In genomic region chr18:56563568-56563967, GRCh38 we compare ENCODE assay signal across 12 cellular contexts.
A peak's percentile ranks its signal among the peaks of the same experiment; 100 is the strongest.
DNase-seq lines count a peak whose midpoint lies in the region; ATAC-seq lines count a peak whose summit lies in the region.
"Had no signal": no experiment of that assay in that cellular context is flagged by ENCODE, and none has a peak within 500 bp of the region (broad histone marks: within the 10 kb centered on the region; RNA-seq: fewer than 3 reads in every experiment).

No MANE protein-coding gene starts in this region.

- no peak overlapping the region for H3K9ac ChIP-seq in mesenchymal stem cell (ENCODE audit: low read length)

- H3K4me3 ChIP-seq in mesenchymal stem cell (ENCODE audit: insufficient read depth in 1 of 2, low read depth in 1 of 2, low read length in 2 of 2): no peak overlapping the region
- H3K4me3 ChIP-seq: adrenal gland, heart left ventricle had no signal

- H3K14ac ChIP-seq in mesenchymal stem cell (ENCODE audit: low read length in 2 of 2): peak overlapping the region in 1 of 2 experiments; percentile 91

- no peaks in the 10 kb centered on the region for H3K9me3 ChIP-seq in mesenchymal stem cell (ENCODE audit: control insufficient read depth, low read length)
- H3K9me3 ChIP-seq: adrenal gland, heart left ventricle had no signal

- H2BK12ac ChIP-seq in mesenchymal stem cell (ENCODE audit: low read length in 2 of 2): no peak overlapping the region

- 56% methylated on average over 7 of the region's 7 CpGs for WGBS in mesenchymal stem cell

- peak overlapping the region; percentile 29 for H2AFZ ChIP-seq in mesenchymal stem cell (ENCODE audit: low read depth, low read length)

- no peak overlapping the region for H3K23ac ChIP-seq in mesenchymal stem cell (ENCODE audit: low read length in 2 of 2)

- DNase-seq in DMS 273 (lab: John Stamatoyannopoulos, UW; ENCODE audit: unreplicated experiment) (peak; percentile 67), DMS 273 treated with DMSO at 0.1 percent for 48 hours (lab: John Stamatoyannopoulos, UW) (no peak), SHP77 treated with DMSO at 0.1 percent for 48 hours (lab: John Stamatoyannopoulos, UW) (peak; percentile 5), mesenchymal stem cell (peak; percentile 3), GM19240 (ENCODE audit: insufficient read length, low spot score) (no peak)
- DNase-seq in effector memory CD8-positive, alpha-beta T cell: no peak
- DNase-seq in stimulated activated naive CD4-positive, alpha-beta T cell treated with Interleukin-2 at 50 U/mL for 16 hours (lab: John Stamatoyannopoulos, UW): no peak
- DNase-seq: adrenal gland, heart left ventricle, posterior cingulate gyrus had no signal

- peak; percentile 40 for ATAC-seq in HG02885 (IDR thresholded peaks at IDR 0.05; ENCODE audit: poor library complexity, unreplicated experiment)
- ATAC-seq in effector memory CD8-positive, alpha-beta T cell (replicated peaks): no peak

- no peaks in the 10 kb centered on the region for H3K27me3 ChIP-seq in mesenchymal stem cell (ENCODE audit: control insufficient read depth in 1 of 2, insufficient read depth in 1 of 2, low read length in 2 of 2)
- H3K27me3 ChIP-seq: heart left ventricle had no signal

- no peaks in the 10 kb centered on the region for H3K9me3 Mint-ChIP-seq in effector memory CD8-positive, alpha-beta T cell

- H3K36me3 ChIP-seq in mesenchymal stem cell (ENCODE audit: control insufficient read depth in 1 of 2, insufficient read depth in 2 of 2, low read depth in 1 of 2, low read length in 2 of 2): no peaks in the 10 kb centered on the region
- H3K36me3 ChIP-seq: adrenal gland, heart left ventricle had no signal

- H2AK5ac ChIP-seq in mesenchymal stem cell (ENCODE audit: low read length, severe bottlenecking): no peak overlapping the region

- H3K4me1 ChIP-seq in mesenchymal stem cell (ENCODE audit: control insufficient read depth, insufficient read depth, low read depth, low read length): no peaks in the 10 kb centered on the region
- H3K4me1 ChIP-seq: adrenal gland had no signal

- no peak overlapping the region for H3K27ac ChIP-seq in mesenchymal stem cell (ENCODE audit: low read length, poor library complexity, severe bottlenecking)
- H3K27ac ChIP-seq: heart left ventricle, VCaP had no signal

- H3K4me1 Mint-ChIP-seq in effector memory CD8-positive, alpha-beta T cell (ENCODE audit: low read depth in 2 of 2): no peaks in the 10 kb centered on the region

- H3K18ac ChIP-seq in mesenchymal stem cell (ENCODE audit: low read depth in 1 of 2, low read length in 2 of 2): no peak overlapping the region

- H2BK5ac ChIP-seq in mesenchymal stem cell (ENCODE audit: low read depth, low read length, poor library complexity, severe bottlenecking): no peak overlapping the region

- H4K91ac ChIP-seq in mesenchymal stem cell (ENCODE audit: low read length): no peak overlapping the region

- H3K27me3 Mint-ChIP-seq in effector memory CD8-positive, alpha-beta T cell: peaks cover 19 to 29% of the 10 kb centered on the region in 2 donors

- no peaks in the 10 kb centered on the region for H3K36me3 Mint-ChIP-seq in effector memory CD8-positive, alpha-beta T cell (ENCODE audit: insufficient read depth)

- no peak overlapping the region for H3K4me2 ChIP-seq in mesenchymal stem cell (ENCODE audit: low read length, poor library complexity, severe bottlenecking)

- H3K4me3 Mint-ChIP-seq in effector memory CD8-positive, alpha-beta T cell: no peak overlapping the region

- H4K8ac ChIP-seq in mesenchymal stem cell (ENCODE audit: low read length): peak overlapping the region; percentile 4

- no peak overlapping the region for H3K27ac Mint-ChIP-seq in effector memory CD8-positive, alpha-beta T cell

- no peaks in the 10 kb centered on the region for H3K79me1 ChIP-seq in mesenchymal stem cell (replicated peaks; ENCODE audit: low read length, poor library complexity, severe bottlenecking)

- H2BK15ac ChIP-seq in mesenchymal stem cell (ENCODE audit: low read depth, poor library complexity, severe bottlenecking): no peak overlapping the region

- peak overlapping the region in 1 of 2 experiments; percentile 2 for H3K4ac ChIP-seq in mesenchymal stem cell (ENCODE audit: low read depth in 1 of 2, low read length in 2 of 2)

- H2BK120ac ChIP-seq in mesenchymal stem cell (ENCODE audit: low read depth, low read length): no peak overlapping the region

Comparison
In these comparisons a context has a peak if more than half of its experiments do, and no peak if none do; other contexts are left out.
1. DNase-seq: peak in DMS 273 (single experiment), SHP77 treated with DMSO at 0.1 percent for 48 hours (single experiment) and mesenchymal stem cell (single experiment); none in DMS 273 treated with DMSO at 0.1 percent for 48 hours (single experiment), effector memory CD8-positive, alpha-beta T cell (0 of 3), stimulated activated naive CD4-positive, alpha-beta T cell treated with Interleukin-2 at 50 U/mL for 16 hours (single experiment) and GM19240 (single experiment).